In the genomic region with DNA sequence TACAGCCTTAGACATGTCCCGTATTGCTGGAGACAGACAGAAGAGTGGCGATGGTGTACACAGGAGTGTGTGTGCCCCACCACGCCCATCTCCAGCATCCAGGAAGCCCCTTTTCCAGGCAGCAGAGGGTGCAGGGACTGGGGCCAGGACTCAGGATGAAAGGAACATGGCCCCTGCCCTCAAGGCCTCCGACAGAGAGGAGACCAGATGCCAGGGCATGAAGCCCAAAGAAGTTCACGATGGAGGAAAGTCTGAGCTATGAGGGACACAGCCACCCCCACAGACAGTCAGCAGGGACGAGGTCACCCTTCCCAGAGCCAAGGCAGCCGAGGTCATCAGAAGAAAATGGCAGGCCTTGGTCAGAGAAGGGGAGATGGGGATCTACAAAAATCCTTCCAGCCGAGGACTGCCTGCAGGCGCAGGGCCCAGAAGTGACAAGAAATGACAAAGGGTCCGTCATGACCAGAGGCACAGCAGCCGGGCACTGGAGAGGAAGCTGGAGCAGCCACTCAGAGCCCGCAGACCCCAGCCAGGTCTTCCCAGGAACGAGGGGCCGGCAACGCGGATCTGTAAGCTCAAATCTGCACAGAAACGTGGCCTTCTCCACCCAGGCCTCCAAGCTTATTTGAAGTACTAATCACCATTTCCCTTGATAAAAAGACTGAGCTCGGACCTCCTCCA, we compare ENCODE assay signal across 22 cellular contexts.
DNase-seq lines count a peak whose midpoint lies in the region; ATAC-seq, FAIRE-seq and TF ChIP-seq lines count a peak whose summit lies in the region.
"Had no signal": no experiment of that assay in that cellular context is flagged by ENCODE, and none has a peak within 500 bp of the region (broad histone marks: within the 10 kb centered on the region; RNA-seq: fewer than 3 reads in every experiment).

No MANE protein-coding gene starts in this region.

- H3K23me2 ChIP-seq in H1 (ENCODE audit: low read depth, low read length): peaks cover 1% of the 10 kb centered on the region; the same call in 1 of the 2 replicates

- H3K79me1 ChIP-seq in H1 (ENCODE audit: low read depth, low read length): no peaks in the 10 kb centered on the region

- H3K27ac Mint-ChIP-seq in natural killer cell (no peak overlapping the region), type B pancreatic cell (no peak overlapping the region)

- H3K27ac ChIP-seq in left ventricle myocardium inferior (replicated peaks) (no peak overlapping the region), H1 (ENCODE audit: low read depth, low read length) (no peak overlapping the region)
- H3K27ac ChIP-seq: A549; BLaER1 treated with 17β-estradiol and CSF1 and Interleukin-3, amounts not matched to agents 10 nM and 100 nM had no signal

- no peaks in the 10 kb centered on the region for H3K4me1 Mint-ChIP-seq in natural killer cell
- H3K4me1 Mint-ChIP-seq in type B pancreatic cell (ENCODE audit: unreplicated experiment): peaks cover 8% of the 10 kb centered on the region

- intact Hi-C loops in cardiac septum (cut with DNase I): no loop called here
- intact Hi-C loops in left ventricle myocardium inferior (cut with micrococcal nuclease): no loop called here
- intact Hi-C loops in natural killer cell (cut with micrococcal nuclease): no loop called here

- peak overlapping the region; percentile 9; the same call in 1 of the 2 replicates for H2BK12ac ChIP-seq in H1 (ENCODE audit: low read depth, low read length)

- no peak overlapping the region for H4K91ac ChIP-seq in H1 (replicated peaks; ENCODE audit: insufficient read length, low read length)

- H3K4me3 Mint-ChIP-seq in natural killer cell: no peak overlapping the region
- no peak overlapping the region for H3K4me3 Mint-ChIP-seq in type B pancreatic cell

- no peak for TF ChIP-seq POLR2A in H1 (IDR thresholded peaks at IDR 0.05; ENCODE audit: control extremely low read depth in 1 of 2, low read depth in 2 of 2, low read length in 2 of 2)

- POLR2A ChIA-PET in H1 (lab: Charles Lee; ENCODE audit: partially characterized antibody): no interaction called here

- TF ChIP-seq CTCF in left ventricle myocardium inferior (IDR thresholded peaks at IDR 0.05; ENCODE audit: borderline replicate concordance) (no peak), H1 (IDR thresholded peaks at IDR 0.05; ENCODE audit: control extremely low read depth in 1 of 3, insufficient read depth in 1 of 3, low read depth in 1 of 3, low read length in 3 of 3) (no peak), natural killer cell (IDR thresholded peaks at IDR 0.05) (no peak), type B pancreatic cell (conservative IDR thresholded peaks at IDR 0.05) (no peak)

- H3K27me3 Mint-ChIP-seq in natural killer cell (ENCODE audit: low read depth in 2 of 2) (peaks cover 0 to 3% of the 10 kb centered on the region in 2 donors), type B pancreatic cell (peaks cover 31% of the 10 kb centered on the region)

- no peak overlapping the region for H2BK120ac ChIP-seq in H1 (replicated peaks; ENCODE audit: low read depth, low read length)

- CTCF ChIA-PET in H1 (lab: Charles Lee; ENCODE audit: partially characterized antibody): interaction anchor here (0.7 to 1.0 kb wide), 3 partner anchors 21 to 44 kb away, joined by 3 read pairs; no protein-coding TSS in a partner anchor

- H3K36me3 Mint-ChIP-seq in natural killer cell (no peaks in the 10 kb centered on the region), type B pancreatic cell (no peaks in the 10 kb centered on the region)

- no peak overlapping the region for H3K23ac ChIP-seq in H1 (ENCODE audit: insufficient read length)

- no peak overlapping the region for H3K4me3 ChIP-seq in left ventricle myocardium inferior
- no peak overlapping the region for H3K4me3 ChIP-seq in H1 (ENCODE audit: extremely low read depth in 1 of 4, insufficient read depth in 2 of 4, low read depth in 3 of 4, low read length in 4 of 4)
- H3K4me3 ChIP-seq: A549; BLaER1 treated with 17β-estradiol and CSF1 and Interleukin-3, amounts not matched to agents 10 nM and 100 nM; MG63 had no signal

- H4K8ac ChIP-seq in H1 (ENCODE audit: extremely low read depth, insufficient read depth, low read length): peak overlapping the region; percentile 68; the same call in 1 of the 2 replicates

- H3K4me2 ChIP-seq in H1 (ENCODE audit: insufficient read depth in 1 of 2, low read depth in 2 of 2, low read length in 2 of 2): no peak overlapping the region
- H3K4me2 ChIP-seq: A549; BLaER1 treated with 17β-estradiol and CSF1 and Interleukin-3, amounts not matched to agents 10 nM and 100 nM had no signal

- TF ChIP-seq RAD21 in H1 (IDR thresholded peaks at IDR 0.05 in 1 of 2, conservative IDR thresholded peaks at IDR 0.05 in 1 of 2; ENCODE audit: low read depth in 2 of 2, low read length in 2 of 2): no peak

- peak in 1 of 3 donors; percentile 21 for ATAC-seq in natural killer cell
- no peak for ATAC-seq in HG03460 (IDR thresholded peaks at IDR 0.05; ENCODE audit: unreplicated experiment)
- ATAC-seq in HG02588 (IDR thresholded peaks at IDR 0.05; ENCODE audit: unreplicated experiment): no peak
- ATAC-seq: A549 had no signal

- no peaks in the 10 kb centered on the region for H4K20me1 ChIP-seq in H1 (replicated peaks in 1 of 2; ENCODE audit: control insufficient read depth in 1 of 2, insufficient read depth in 2 of 2, low read length in 2 of 2)

- H4K5ac ChIP-seq in H1 (ENCODE audit: insufficient read length, low read depth, low read length): no peak overlapping the region

- FAIRE-seq in H1 (lab: Jason Lieb, UNC): no peak
- FAIRE-seq: A549, GM12891, H54, RCC 7860 had no signal

- H3K9me3 Mint-ChIP-seq in natural killer cell (no peaks in the 10 kb centered on the region), type B pancreatic cell (no peaks in the 10 kb centered on the region)

- no peaks in the 10 kb centered on the region for H3K9me3 ChIP-seq in left ventricle myocardium inferior (replicated peaks)
- no peaks in the 10 kb centered on the region for H3K9me3 ChIP-seq in H1 (ENCODE audit: insufficient read depth in 2 of 2, low read depth in 1 of 2, low read length in 1 of 2)
- H3K9me3 ChIP-seq: A549; BLaER1 treated with 17β-estradiol and CSF1 and Interleukin-3, amounts not matched to agents 10 nM and 100 nM; MG63 had no signal

- H2AK5ac ChIP-seq in H1 (ENCODE audit: low read depth, low read length): 0 out of 2 replicates have a peak overlapping the region, but pooled peaks have one; percentile 39

- no peak overlapping the region for H2AFZ ChIP-seq in H1 (ENCODE audit: low read length)

- H3K4me1 ChIP-seq in left ventricle myocardium inferior: no peaks in the 10 kb centered on the region
- H3K4me1 ChIP-seq in H1 (replicated peaks in 1 of 4; ENCODE audit: control insufficient read depth in 3 of 4, insufficient read depth in 4 of 4, low read length in 3 of 4): peaks cover 3 to 18% (median 11%) of the 10 kb centered on the region in 4 experiments

- TF ChIP-seq EP300 in H1 (IDR thresholded peaks at IDR 0.05; ENCODE audit: borderline replicate concordance in 1 of 2, low read depth in 2 of 2, low read length in 2 of 2): no peak

- H2BK20ac ChIP-seq in H1 (ENCODE audit: low read length): peak overlapping the region; percentile 48; the same call in 1 of the 2 replicates

- H3K9ac ChIP-seq in H1 (replicated peaks in 1 of 4; ENCODE audit: extremely low read depth in 1 of 4, low read depth in 3 of 4, low read length in 3 of 4): no peak overlapping the region
- H3K9ac ChIP-seq: BLaER1 treated with 17β-estradiol and CSF1 and Interleukin-3, amounts not matched to agents 10 nM and 100 nM had no signal

- H3K4ac ChIP-seq in H1 (replicated peaks; ENCODE audit: insufficient read length, low read depth, low read length): no peak overlapping the region

- H3K14ac ChIP-seq in H1 (ENCODE audit: insufficient read length): no peak overlapping the region

- no peaks in the 10 kb centered on the region for H3K79me2 ChIP-seq in H1 (ENCODE audit: control insufficient read depth in 1 of 2, insufficient read depth in 2 of 2, low read length in 2 of 2)

- H3K27me3 ChIP-seq in left ventricle myocardium inferior (ENCODE audit: low read depth) (peaks cover 78% of the 10 kb centered on the region), H1 (replicated peaks in 1 of 4; ENCODE audit: control insufficient read depth in 3 of 4, extremely low read depth in 1 of 4, insufficient read depth in 3 of 4, low read length in 3 of 4) (no peaks in the 10 kb centered on the region)

- WGBS in H1 (ENCODE audit: extremely low coverage in 1 of 2, insufficient coverage in 1 of 2, insufficient read length in 1 of 2, insufficient replicate concordance in 2 of 2, low coverage in 1 of 2, low lambda C conversion rate in 2 of 2, missing lambda C conversion rate in 1 of 2), 2 experiments: 90% methylated on average over 18 of the region's 18 CpGs; no CpG with 5 or more reads in 1 of the 2 experiments

- H3K36me3 ChIP-seq in left ventricle myocardium inferior: no peaks in the 10 kb centered on the region
- H3K36me3 ChIP-seq in H1 (ENCODE audit: control insufficient read depth in 2 of 4, insufficient read depth in 4 of 4, low read length in 3 of 4): no peaks in the 10 kb centered on the region
- H3K36me3 ChIP-seq: BLaER1 treated with 17β-estradiol and CSF1 and Interleukin-3, amounts not matched to agents 10 nM and 100 nM; MG63 had no signal

- no peak overlapping the region for H2BK5ac ChIP-seq in H1 (ENCODE audit: low read depth, low read length)

- DNase-seq in cardiac septum (ENCODE audit: low spot score) (peak; percentile 66), left ventricle myocardium inferior (no peak), H1 (ENCODE audit: low read depth in 1 of 2, low spot score in 2 of 2) (no peak), natural killer cell (peak; percentile 7), type B pancreatic cell (ENCODE audit: extremely low spot score, unreplicated experiment) (peak; percentile 55), hippocampal formation (lab: John Stamatoyannopoulos, UW) (no peak)
- DNase-seq: GF-D8, IMR-90, Karpas-422, MG63, NCI-H1092, NCI-H146, NCI-H2081 treated with DMSO at 0.1 percent for 48 hours, NCI-H524, SHP77 had no signal

- no peak overlapping the region for H3K56ac ChIP-seq in H1 (replicated peaks; ENCODE audit: insufficient read length, low read depth, low read length)

- no peak overlapping the region for H2BK15ac ChIP-seq in H1 (ENCODE audit: low read length)

- H3K18ac ChIP-seq in H1 (ENCODE audit: extremely low read depth, low read length): no peak overlapping the region

TF ChIP-seq in H1, 55 proteins besides CTCF, POLR2A, EP300 and RAD21 (continues in another document):
- TF ChIP-seq JUND (IDR thresholded peaks at IDR 0.05; ENCODE audit: low read length): no peak
- TF ChIP-seq EGR1 (IDR thresholded peaks at IDR 0.05; ENCODE audit: borderline replicate concordance, low read depth, low read length): no peak
- TF ChIP-seq TBP (IDR thresholded peaks at IDR 0.05; ENCODE audit: low read depth, low read length): no peak
- TF ChIP-seq, protein P1, sequence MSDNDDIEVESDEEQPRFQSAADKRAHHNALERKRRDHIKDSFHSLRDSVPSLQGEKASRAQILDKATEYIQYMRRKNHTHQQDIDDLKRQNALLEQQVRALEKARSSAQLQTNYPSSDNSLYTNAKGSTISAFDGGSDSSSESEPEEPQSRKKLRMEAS (IDR thresholded peaks at IDR 0.05): no peak
- TF ChIP-seq FOSL1 (IDR thresholded peaks at IDR 0.05; ENCODE audit: insufficient read depth, low read depth, low read length): no peak
- TF ChIP-seq CHD2 (IDR thresholded peaks at IDR 0.05; ENCODE audit: low read length): no peak
- no peak for TF ChIP-seq POU5F1 (IDR thresholded peaks at IDR 0.05; ENCODE audit: low read depth, low read length)

Comparison
In these comparisons a context has a peak if more than half of its experiments do, and no peak if none do; other contexts are left out.
1. DNase-seq: peak in cardiac septum (single experiment), natural killer cell (single experiment) and type B pancreatic cell (single experiment); none in left ventricle myocardium inferior (single experiment), H1 (0 of 2) and hippocampal formation (0 of 2).